20 cellular contexts compared by ENCODE assay signal in the genomic region with DNA sequence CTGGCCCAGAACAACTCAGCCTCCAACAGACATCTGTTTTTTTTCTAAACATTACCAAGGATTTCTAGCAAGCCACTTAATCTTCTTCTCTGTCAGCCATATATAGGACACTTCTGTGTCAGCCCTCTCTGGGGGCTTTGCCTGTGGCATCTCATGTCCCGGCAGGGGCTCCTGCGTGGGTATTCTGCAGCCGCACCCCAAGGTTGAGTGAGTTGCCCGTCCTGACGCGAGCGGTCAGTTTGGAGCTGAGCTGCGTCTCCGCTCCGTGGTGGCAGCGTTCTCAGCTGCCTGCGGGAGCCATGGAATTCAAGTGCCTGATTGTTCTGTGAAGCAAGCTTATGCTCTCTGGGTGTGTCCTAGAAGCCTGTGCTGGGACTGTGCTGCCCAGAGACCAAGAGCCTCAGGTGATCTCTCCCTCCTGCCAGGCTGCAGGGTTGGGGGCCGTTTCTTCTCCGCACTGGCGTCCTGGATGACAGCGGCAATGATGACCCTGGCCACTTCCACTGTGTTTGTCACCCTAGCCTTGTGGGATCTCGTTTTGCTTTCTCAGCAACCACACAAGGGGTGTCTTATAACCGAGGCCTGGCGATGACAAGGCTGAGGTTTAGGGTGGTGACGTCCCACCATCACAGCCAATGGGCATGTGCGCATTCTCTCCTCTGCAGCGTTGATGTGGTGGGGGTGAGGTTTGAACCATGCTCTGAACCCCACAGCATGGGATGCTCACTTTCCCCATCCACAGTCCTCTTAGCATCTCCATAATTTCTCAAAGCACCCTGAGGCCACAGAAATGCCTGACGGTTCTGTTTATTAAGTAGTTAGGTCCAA.
"Had no signal": no experiment of that assay in that cellular context is flagged by ENCODE, and none has a peak within 500 bp of the region (broad histone marks: within the 10 kb centered on the region; RNA-seq: fewer than 3 reads in every experiment).

No MANE protein-coding gene starts in this region.

- H3K9me3 Mint-ChIP-seq: dendritic cell treated with granulocyte-macrophage colony-stimulating factor and Interleukin-4, amounts not matched to agents 40 ng/mL and 50 ng/mL, for 4 days; effector memory CD8-positive, alpha-beta T cell; immature natural killer cell; nephron; stimulated activated naive B cell treated with anti-CD40 and anti-IgM and Interleukin-4, amounts not matched to agents 10 μg/mL and 1 μg/mL and 100 μg/mL, for 72 hours had no signal

- ATAC-seq: effector memory CD8-positive, alpha-beta T cell; foreskin keratinocyte; left cardiac atrium; sciatic nerve; stimulated activated naive B cell treated with anti-CD40 and anti-IgM and Interleukin-4, amounts not matched to agents 10 μg/mL and 1 μg/mL and 100 μg/mL, for 72 hours had no signal

- H3K4me1 ChIP-seq: foreskin keratinocyte, left ventricle myocardium inferior, parathyroid adenoma, prostate gland had no signal

- H3K4me3 ChIP-seq: left ventricle myocardium inferior, lung, prostate gland had no signal

- H3K4me3 Mint-ChIP-seq: dendritic cell treated with granulocyte-macrophage colony-stimulating factor and Interleukin-4, amounts not matched to agents 40 ng/mL and 50 ng/mL, for 4 days; effector memory CD8-positive, alpha-beta T cell; immature natural killer cell; nephron; stimulated activated naive B cell treated with anti-CD40 and anti-IgM and Interleukin-4, amounts not matched to agents 10 μg/mL and 1 μg/mL and 100 μg/mL, for 72 hours had no signal

- H3K27me3 Mint-ChIP-seq: dendritic cell treated with granulocyte-macrophage colony-stimulating factor and Interleukin-4, amounts not matched to agents 40 ng/mL and 50 ng/mL, for 4 days had no signal

- DNase-seq: cerebellar nuclear complex; effector memory CD8-positive, alpha-beta T cell; foreskin keratinocyte; immature natural killer cell; kidney; left cardiac atrium; left ventricle myocardium inferior; mesenchymal stem cell; midbrain; nucleus accumbens; stimulated activated CD4-positive, alpha-beta T cell treated with anti-CD3 and anti-CD28 coated beads, Interleukin-2, amount 100 ng/mL, for 24 hours; stimulated activated CD4-positive, alpha-beta T cell treated with anti-CD3 and anti-CD28 coated beads, Interleukin-4, amount 100 ng/mL, for 4 hours; stimulated activated naive B cell treated with anti-CD40 and anti-IgM and Interleukin-4, amounts not matched to agents 10 μg/mL and 1 μg/mL and 100 μg/mL, for 72 hours; trophoblast cell had no signal

- H3K27ac Mint-ChIP-seq: dendritic cell treated with granulocyte-macrophage colony-stimulating factor and Interleukin-4, amounts not matched to agents 40 ng/mL and 50 ng/mL, for 4 days; effector memory CD8-positive, alpha-beta T cell; immature natural killer cell; stimulated activated naive B cell treated with anti-CD40 and anti-IgM and Interleukin-4, amounts not matched to agents 10 μg/mL and 1 μg/mL and 100 μg/mL, for 72 hours had no signal

- H3K27ac ChIP-seq: foreskin keratinocyte, left ventricle myocardium inferior, parathyroid adenoma, prostate gland had no signal

- H3K9me3 ChIP-seq: left ventricle myocardium inferior, prostate gland had no signal

- H3K36me3 ChIP-seq: left ventricle myocardium inferior, prostate gland had no signal

- H3K27me3 ChIP-seq: foreskin keratinocyte had no signal

- H3K36me3 Mint-ChIP-seq: immature natural killer cell; stimulated activated naive B cell treated with anti-CD40 and anti-IgM and Interleukin-4, amounts not matched to agents 10 μg/mL and 1 μg/mL and 100 μg/mL, for 72 hours had no signal
